Comparison of ENCODE assay signal across 8 cellular contexts in genomic region chr5:146662229-146662628, GRCh38.
DNase-seq lines count a peak whose midpoint lies in the region; TF ChIP-seq lines count a peak whose summit lies in the region.

No MANE protein-coding gene starts in this region.

- 89% methylated on average over 1 of the region's 1 CpG for WGBS in suprapubic skin

- TF ChIP-seq POLR2A in suprapubic skin (IDR thresholded peaks at IDR 0.05), result no peak

- TF ChIP-seq EP300 in suprapubic skin (IDR thresholded peaks at IDR 0.05), result no peak

- no peak for DNase-seq in GM13976 (ENCODE audit: low spot score)
- peak; percentile 1 for DNase-seq in RPMI7951 (ENCODE audit: low read depth)
- DNase-seq in foreskin melanocyte, result peak; percentile 16
- no peak for DNase-seq in NCI-H1092 (lab: John Stamatoyannopoulos, UW)
- DNase-seq in NCI-H345 treated with DMSO at 0.1 percent for 48 hours (lab: John Stamatoyannopoulos, UW; ENCODE audit: unreplicated experiment), result no peak
- DNase-seq in NK-92 treated with Interleukin-12 subunit alpha and Interleukin-12 subunit beta, amount 100 ng/mL, for 24 hours (lab: John Stamatoyannopoulos, UW), result no peak
- no peak for DNase-seq in suprapubic skin (ENCODE audit: low spot score in 2 of 2)

- TF ChIP-seq CTCF in 22Rv1 (IDR thresholded peaks at IDR 0.05) (peak; percentile 81), GM13976 (IDR thresholded peaks at IDR 0.05; ENCODE audit: borderline replicate concordance, control extremely low read depth, extremely low read depth, insufficient read depth, missing control alignments) (peak; percentile 34), suprapubic skin (IDR thresholded peaks at IDR 0.05) (peak in 1 of 2 donors; percentile 52)

- H3K27me3 ChIP-seq in suprapubic skin, result no peaks in the 10 kb centered on the region

- H3K27ac ChIP-seq in 22Rv1 (no peak overlapping the region), suprapubic skin (no peak overlapping the region)

- no peaks in the 10 kb centered on the region for H3K9me3 ChIP-seq in suprapubic skin

- H3K4me1 ChIP-seq in suprapubic skin, result no peaks in the 10 kb centered on the region

- in situ Hi-C loops in GM13976 (cut with MboI; ENCODE audit: low sequenced_read_pairs, unreplicated experiment), result no loop called here

- no peaks in the 10 kb centered on the region for H3K36me3 ChIP-seq in suprapubic skin

- no peak overlapping the region for H3K4me3 ChIP-seq in suprapubic skin

Comparison
In these comparisons a context has a peak if more than half of its experiments do, and no peak if none do; other contexts are left out.
1. DNase-seq: peak in RPMI7951 (single experiment) and foreskin melanocyte (single experiment); none in GM13976 (single experiment), NCI-H1092 (single experiment), NCI-H345 treated with DMSO at 0.1 percent for 48 hours (single experiment), NK-92 treated with Interleukin-12 subunit alpha and Interleukin-12 subunit beta, amount 100 ng/mL, for 24 hours (single experiment) and suprapubic skin (0 of 2).